ENCODE assay signal across 1 cellular context in the genomic region with DNA sequence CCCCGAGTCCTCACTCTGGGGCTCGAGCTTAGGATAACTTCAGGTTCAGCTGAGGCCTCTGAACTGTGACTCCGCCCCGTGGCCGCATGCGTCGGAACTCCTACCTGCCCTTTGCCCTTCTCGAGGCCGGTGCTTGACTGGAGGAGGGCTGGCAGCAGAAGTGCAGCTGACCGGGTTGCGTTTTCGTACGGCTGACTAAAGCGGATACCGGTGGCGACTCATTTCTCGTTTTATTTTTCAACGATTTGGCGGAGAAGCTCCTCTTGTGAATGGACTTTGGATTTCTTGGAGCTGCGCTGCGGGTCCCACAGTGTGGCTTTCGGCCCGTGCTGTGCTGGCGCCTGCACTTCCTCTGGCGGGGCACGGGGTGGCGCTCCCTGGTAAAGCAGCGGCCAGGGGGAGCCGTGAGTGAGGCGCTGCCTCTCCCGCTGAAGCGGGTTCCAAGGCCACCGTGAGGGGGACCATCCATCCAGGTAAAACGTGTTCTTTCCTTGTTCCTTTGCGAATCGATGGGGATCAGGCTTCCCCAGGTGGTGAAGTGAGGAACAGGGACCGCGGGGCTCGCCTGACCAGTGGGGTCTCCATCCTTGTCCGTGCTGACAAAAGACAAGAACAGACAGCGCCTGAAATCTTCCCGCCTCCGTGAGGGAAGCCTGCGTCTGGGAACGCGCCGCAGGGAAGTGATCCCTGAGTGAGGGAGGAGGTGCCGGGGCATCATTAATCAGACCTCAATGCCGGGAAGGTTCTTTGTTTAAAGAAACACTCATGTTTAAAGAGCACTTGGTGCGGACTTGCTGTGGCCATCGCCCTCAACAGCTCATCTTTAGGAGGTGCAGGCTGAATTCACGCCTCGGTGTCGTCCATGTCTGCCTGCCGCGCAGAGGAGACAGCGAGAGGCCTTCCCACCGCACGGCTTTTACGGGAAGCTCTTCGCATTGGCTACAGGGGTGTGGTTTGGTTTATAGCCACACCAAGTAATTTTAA.
TF ChIP-seq lines count a peak whose summit lies in the region.

No MANE protein-coding gene starts in this region.

TF ChIP-seq in HepG2, 621 proteins besides CTCF, POLR2A, EP300 and RAD21 (continued from another document and continues in another):
- TF ChIP-seq ARNTL (CRISPR knock-in tag; IDR thresholded peaks at IDR 0.05) = no peak; the same call in none of the 2 replicates
- peak; percentile 67; the same call in 1 of the 2 replicates for TF ChIP-seq PAX8 (CRISPR knock-in tag; IDR thresholded peaks at IDR 0.05; ENCODE audit: borderline replicate concordance)
- TF ChIP-seq CEBPB (IDR thresholded peaks at IDR 0.05; ENCODE audit: borderline replicate concordance, low read depth, low read length) = no peak
- no peak for TF ChIP-seq ZNF335 (CRISPR knock-in tag; IDR thresholded peaks at IDR 0.05)
- no peak for TF ChIP-seq PLSCR1 (CRISPR knock-in tag; IDR thresholded peaks at IDR 0.05; ENCODE audit: borderline replicate concordance)
- TF ChIP-seq, protein P1, sequence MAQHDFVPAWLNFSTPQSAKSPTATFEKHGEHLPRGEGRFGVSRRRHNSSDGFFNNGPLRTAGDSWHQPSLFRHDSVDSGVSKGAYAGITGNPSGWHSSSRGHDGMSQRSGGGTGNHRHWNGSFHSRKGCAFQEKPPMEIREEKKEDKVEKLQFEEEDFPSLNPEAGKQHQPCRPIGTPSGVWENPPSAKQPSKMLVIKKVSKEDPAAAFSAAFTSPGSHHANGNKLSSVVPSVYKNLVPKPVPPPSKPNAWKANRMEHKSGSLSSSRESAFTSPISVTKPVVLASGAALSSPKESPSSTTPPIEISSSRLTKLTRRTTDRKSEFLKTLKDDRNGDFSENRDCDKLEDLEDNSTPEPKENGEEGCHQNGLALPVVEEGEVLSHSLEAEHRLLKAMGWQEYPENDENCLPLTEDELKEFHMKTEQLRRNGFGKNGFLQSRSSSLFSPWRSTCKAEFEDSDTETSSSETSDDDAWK (CRISPR knock-in tag; IDR thresholded peaks at IDR 0.05) = no peak
- no peak for TF ChIP-seq ADNP (CRISPR knock-in tag; IDR thresholded peaks at IDR 0.05)
- TF ChIP-seq ZNF546 (CRISPR knock-in tag; conservative IDR thresholded peaks at IDR 0.05) = peak; percentile 65; the same call in 1 of the 2 replicates
- TF ChIP-seq, protein P2, sequence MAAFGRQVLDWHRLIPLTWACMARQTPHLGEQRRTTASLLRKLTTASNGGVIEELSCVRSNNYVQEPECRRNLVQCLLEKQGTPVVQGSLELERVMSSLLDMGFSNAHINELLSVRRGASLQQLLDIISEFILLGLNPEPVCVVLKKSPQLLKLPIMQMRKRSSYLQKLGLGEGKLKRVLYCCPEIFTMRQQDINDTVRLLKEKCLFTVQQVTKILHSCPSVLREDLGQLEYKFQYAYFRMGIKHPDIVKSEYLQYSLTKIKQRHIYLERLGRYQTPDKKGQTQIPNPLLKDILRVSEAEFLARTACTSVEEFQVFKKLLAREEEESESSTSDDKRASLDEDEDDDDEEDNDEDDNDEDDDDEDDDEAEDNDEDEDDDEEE (CRISPR knock-in tag; IDR thresholded peaks at IDR 0.05) = peak; percentile 59
- no peak; the same call in 1 of the 2 replicates for TF ChIP-seq RERE (CRISPR knock-in tag; IDR thresholded peaks at IDR 0.05; ENCODE audit: low read depth)
- TF ChIP-seq TOPORS (CRISPR knock-in tag; IDR thresholded peaks at IDR 0.05) = peak; percentile 91; the same call in 1 of the 2 replicates
- peak; percentile 89 for TF ChIP-seq NR2F6 (IDR thresholded peaks at IDR 0.05)
- TF ChIP-seq NR2F6 (CRISPR knock-in tag; IDR thresholded peaks at IDR 0.05) = peak; percentile 90
- no peak for TF ChIP-seq NFYB (CRISPR knock-in tag; IDR thresholded peaks at IDR 0.05)
- TF ChIP-seq ZNF724P (CRISPR knock-in tag; IDR thresholded peaks at IDR 0.05; ENCODE audit: borderline replicate concordance) = peak; percentile 92
- TF ChIP-seq ZNF326 (CRISPR knock-in tag; IDR thresholded peaks at IDR 0.05; ENCODE audit: borderline replicate concordance) = no peak
- no peak for TF ChIP-seq ZNF354B (CRISPR knock-in tag; IDR thresholded peaks at IDR 0.05)
- 0 out of 2 replicates have a peak, but pooled peaks have one; percentile 28 for TF ChIP-seq SKIL (CRISPR knock-in tag; IDR thresholded peaks at IDR 0.05; ENCODE audit: borderline replicate concordance)
- TF ChIP-seq ZNF703 (CRISPR knock-in tag; IDR thresholded peaks at IDR 0.05; ENCODE audit: borderline replicate concordance) = peak; percentile 82; the same call in 1 of the 2 replicates
- peak; percentile 59; the same call in 1 of the 2 replicates for TF ChIP-seq ZNF737 (CRISPR knock-in tag; IDR thresholded peaks at IDR 0.05; ENCODE audit: borderline replicate concordance)
- TF ChIP-seq PATZ1 (CRISPR knock-in tag; IDR thresholded peaks at IDR 0.05) = no peak; the same call in 1 of the 2 replicates
- TF ChIP-seq, protein P3, sequence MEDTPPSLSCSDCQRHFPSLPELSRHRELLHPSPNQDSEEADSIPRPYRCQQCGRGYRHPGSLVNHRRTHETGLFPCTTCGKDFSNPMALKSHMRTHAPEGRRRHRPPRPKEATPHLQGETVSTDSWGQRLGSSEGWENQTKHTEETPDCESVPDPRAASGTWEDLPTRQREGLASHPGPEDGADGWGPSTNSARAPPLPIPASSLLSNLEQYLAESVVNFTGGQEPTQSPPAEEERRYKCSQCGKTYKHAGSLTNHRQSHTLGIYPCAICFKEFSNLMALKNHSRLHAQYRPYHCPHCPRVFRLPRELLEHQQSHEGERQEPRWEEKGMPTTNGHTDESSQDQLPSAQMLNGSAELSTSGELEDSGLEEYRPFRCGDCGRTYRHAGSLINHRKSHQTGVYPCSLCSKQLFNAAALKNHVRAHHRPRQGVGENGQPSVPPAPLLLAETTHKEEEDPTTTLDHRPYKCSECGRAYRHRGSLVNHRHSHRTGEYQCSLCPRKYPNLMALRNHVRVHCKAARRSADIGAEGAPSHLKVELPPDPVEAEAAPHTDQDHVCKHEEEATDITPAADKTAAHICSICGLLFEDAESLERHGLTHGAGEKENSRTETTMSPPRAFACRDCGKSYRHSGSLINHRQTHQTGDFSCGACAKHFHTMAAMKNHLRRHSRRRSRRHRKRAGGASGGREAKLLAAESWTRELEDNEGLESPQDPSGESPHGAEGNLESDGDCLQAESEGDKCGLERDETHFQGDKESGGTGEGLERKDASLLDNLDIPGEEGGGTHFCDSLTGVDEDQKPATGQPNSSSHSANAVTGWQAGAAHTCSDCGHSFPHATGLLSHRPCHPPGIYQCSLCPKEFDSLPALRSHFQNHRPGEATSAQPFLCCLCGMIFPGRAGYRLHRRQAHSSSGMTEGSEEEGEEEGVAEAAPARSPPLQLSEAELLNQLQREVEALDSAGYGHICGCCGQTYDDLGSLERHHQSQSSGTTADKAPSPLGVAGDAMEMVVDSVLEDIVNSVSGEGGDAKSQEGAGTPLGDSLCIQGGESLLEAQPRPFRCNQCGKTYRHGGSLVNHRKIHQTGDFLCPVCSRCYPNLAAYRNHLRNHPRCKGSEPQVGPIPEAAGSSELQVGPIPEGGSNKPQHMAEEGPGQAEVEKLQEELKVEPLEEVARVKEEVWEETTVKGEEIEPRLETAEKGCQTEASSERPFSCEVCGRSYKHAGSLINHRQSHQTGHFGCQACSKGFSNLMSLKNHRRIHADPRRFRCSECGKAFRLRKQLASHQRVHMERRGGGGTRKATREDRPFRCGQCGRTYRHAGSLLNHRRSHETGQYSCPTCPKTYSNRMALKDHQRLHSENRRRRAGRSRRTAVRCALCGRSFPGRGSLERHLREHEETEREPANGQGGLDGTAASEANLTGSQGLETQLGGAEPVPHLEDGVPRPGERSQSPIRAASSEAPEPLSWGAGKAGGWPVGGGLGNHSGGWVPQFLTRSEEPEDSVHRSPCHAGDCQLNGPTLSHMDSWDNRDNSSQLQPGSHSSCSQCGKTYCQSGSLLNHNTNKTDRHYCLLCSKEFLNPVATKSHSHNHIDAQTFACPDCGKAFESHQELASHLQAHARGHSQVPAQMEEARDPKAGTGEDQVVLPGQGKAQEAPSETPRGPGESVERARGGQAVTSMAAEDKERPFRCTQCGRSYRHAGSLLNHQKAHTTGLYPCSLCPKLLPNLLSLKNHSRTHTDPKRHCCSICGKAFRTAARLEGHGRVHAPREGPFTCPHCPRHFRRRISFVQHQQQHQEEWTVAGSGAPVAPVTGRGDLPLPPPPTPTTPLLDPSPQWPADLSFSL (CRISPR knock-in tag; IDR thresholded peaks at IDR 0.05) = peak; percentile 27; the same call in 1 of the 2 replicates
- TF ChIP-seq CREM (IDR thresholded peaks at IDR 0.05) = peak; percentile 58; the same call in 1 of the 2 replicates
- TF ChIP-seq CREM (CRISPR knock-in tag; IDR thresholded peaks at IDR 0.05) = no peak
- no peak for TF ChIP-seq RAD51 (IDR thresholded peaks at IDR 0.05; ENCODE audit: borderline replicate concordance)
- TF ChIP-seq ZNF781 (CRISPR knock-in tag; IDR thresholded peaks at IDR 0.05; ENCODE audit: borderline replicate concordance, not compliant biosample characterization) = peak; percentile 89
- peak; percentile 93 for TF ChIP-seq KDM5B (CRISPR knock-in tag; IDR thresholded peaks at IDR 0.05; ENCODE audit: borderline replicate concordance)
- TF ChIP-seq KMT2A (CRISPR knock-in tag; IDR thresholded peaks at IDR 0.05) = peak; percentile 88
- no peak for TF ChIP-seq THYN1 (CRISPR knock-in tag; IDR thresholded peaks at IDR 0.05; ENCODE audit: borderline replicate concordance, low read depth)
- peak; percentile 75; the same call in 1 of the 2 replicates for TF ChIP-seq ZNF350 (CRISPR knock-in tag; IDR thresholded peaks at IDR 0.05; ENCODE audit: borderline replicate concordance, low read depth)
- no peak for TF ChIP-seq MAFF (IDR thresholded peaks at IDR 0.05; ENCODE audit: low read depth, low read length)
